ENCODE assay signal across 11 cellular contexts in the genomic region with DNA sequence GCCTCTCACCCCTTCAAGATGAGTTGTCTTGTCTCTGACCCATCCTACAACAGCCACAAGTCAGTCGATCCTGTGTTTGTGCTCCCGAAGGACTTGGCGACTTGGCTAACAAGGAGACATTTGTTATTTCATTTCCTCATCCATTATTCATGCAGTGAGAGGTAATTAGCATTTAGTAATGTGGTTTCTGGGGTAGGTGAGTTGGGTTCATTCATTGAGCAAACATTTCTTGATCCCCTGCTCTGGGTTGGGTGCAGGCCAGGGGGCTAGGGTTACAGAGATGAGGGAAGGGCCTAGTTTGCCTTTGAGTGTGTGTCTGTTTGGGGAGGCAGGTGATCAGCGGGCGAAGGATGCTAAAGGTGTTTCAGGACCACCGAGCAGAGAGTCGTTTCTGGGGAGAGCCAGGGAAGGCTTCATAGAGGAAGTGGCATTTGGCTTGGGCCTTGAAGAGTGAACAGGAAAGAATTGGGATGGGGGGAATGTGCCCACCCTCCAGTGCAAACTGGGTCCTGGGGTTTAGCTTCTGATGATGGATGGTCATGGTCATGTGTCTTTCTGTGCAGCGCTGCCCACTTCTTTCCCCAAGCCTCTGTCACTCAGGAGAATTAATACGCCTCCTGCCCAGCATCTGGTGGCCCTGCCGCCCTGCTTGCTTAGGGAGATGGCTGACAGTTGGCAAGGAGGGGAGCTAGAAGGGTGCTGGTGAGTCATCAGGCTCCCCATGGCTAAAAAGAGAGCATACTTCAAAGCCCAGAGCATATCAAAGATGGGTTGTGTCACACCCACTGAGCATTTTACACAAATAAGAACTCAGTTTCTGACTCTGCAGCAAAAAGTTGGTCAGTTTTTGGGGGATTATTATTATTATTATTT. TPM values are rescaled to one million over a fixed set of nuclear protein-coding genes. Genes with fewer than 3 reads are reported as not detected.
DNase-seq lines count a peak whose midpoint lies in the region; ATAC-seq, FAIRE-seq and TF ChIP-seq lines count a peak whose summit lies in the region.
"Had no signal": no experiment of that assay in that cellular context is flagged by ENCODE, and none has a peak within 500 bp of the region (broad histone marks: within the 10 kb centered on the region; RNA-seq: fewer than 3 reads in every experiment).

No MANE protein-coding gene starts in this region.

- no peak for TF ChIP-seq RAD21 in HepG2 (CRISPR knock-in tag; IDR thresholded peaks at IDR 0.05)

- peaks cover 27% of the 10 kb centered on the region for H3K4me1 Mint-ChIP-seq in T-helper 2 cell treated with Interferon-gamma antibody and Interleukin-4, amounts not matched to agents 5 μg/mL and 100 μg/mL, for 36 hours (ENCODE audit: low read depth)

- 94% methylated on average over 10 of the region's 10 CpGs for WGBS in HepG2 (ENCODE audit: low lambda C conversion rate)
- WGBS in right lobe of liver (ENCODE audit: insufficient coverage, low coverage, low lambda C conversion rate, missing lambda C conversion rate), result 86% methylated on average over 7 of the region's 10 CpGs

- TF ChIP-seq CTCF in HepG2 (CRISPR knock-in tag; IDR thresholded peaks at IDR 0.05) (no peak), right lobe of liver (IDR thresholded peaks at IDR 0.05) (no peak)

- peak overlapping the region; percentile 59 for H3K4me3 Mint-ChIP-seq in T-helper 2 cell treated with Interferon-gamma antibody and Interleukin-4, amounts not matched to agents 5 μg/mL and 100 μg/mL, for 36 hours

- TF ChIP-seq EP300 in HepG2 (IDR thresholded peaks at IDR 0.05; ENCODE audit: low read depth in 2 of 2, low read length in 2 of 2) (no peak), HepG2 (CRISPR knock-in tag; IDR thresholded peaks at IDR 0.05; ENCODE audit: borderline replicate concordance) (no peak)

- intact Hi-C loops in HepG2 (cut with micrococcal nuclease; ENCODE audit: unreplicated experiment) (no loop called here), right lobe of liver (cut with DNase I) (no loop called here)

- peaks cover 45% of the 10 kb centered on the region for H3K79me2 ChIP-seq in HepG2 (ENCODE audit: insufficient read depth, low read length)

- no peak for FAIRE-seq in HepG2 (lab: Jason Lieb, UNC)
- FAIRE-seq: islet of Langerhans had no signal

- in situ Hi-C loops in HepG2 (cut with HindIII; ENCODE audit: extremely low pct_ligation_motif_present, low pct_unique_long_range_greater_than_20kb), result no loop called here

- H3K36me3 Mint-ChIP-seq in T-helper 2 cell treated with Interferon-gamma antibody and Interleukin-4, amounts not matched to agents 5 μg/mL and 100 μg/mL, for 36 hours (ENCODE audit: low read depth), result peaks cover 66% of the 10 kb centered on the region

- H3K27me3 Mint-ChIP-seq in T-helper 2 cell treated with Interferon-gamma antibody and Interleukin-4, amounts not matched to agents 5 μg/mL and 100 μg/mL, for 36 hours (ENCODE audit: low read depth), result no peaks in the 10 kb centered on the region

- H3K9me3 ChIP-seq in HepG2 (ENCODE audit: low read length), result no peaks in the 10 kb centered on the region
- no peaks in the 10 kb centered on the region for H3K9me3 ChIP-seq in right lobe of liver

- H2AFZ ChIP-seq in HepG2 (ENCODE audit: low read length), result no peak overlapping the region
- H2AFZ ChIP-seq: PC-9 had no signal

- peaks cover 21% of the 10 kb centered on the region for H3K9me3 Mint-ChIP-seq in T-helper 2 cell treated with Interferon-gamma antibody and Interleukin-4, amounts not matched to agents 5 μg/mL and 100 μg/mL, for 36 hours

- peak overlapping the region; percentile 68 for H3K27ac Mint-ChIP-seq in T-helper 2 cell treated with Interferon-gamma antibody and Interleukin-4, amounts not matched to agents 5 μg/mL and 100 μg/mL, for 36 hours

- H3K4me1 ChIP-seq in HepG2 (ENCODE audit: insufficient read depth, low read length) (peaks cover 39% of the 10 kb centered on the region), right lobe of liver (no peaks in the 10 kb centered on the region)

- CTCF ChIA-PET in HepG2 (lab: Yijun Ruan, JAX; ENCODE audit: low intra/inter-chr PET ratio, low total read pairs), result no interaction called here

- no peak overlapping the region for H3K9ac ChIP-seq in HepG2 (ENCODE audit: insufficient read depth, low read depth, low read length)

- H3K4me3 ChIP-seq in HepG2 (replicated peaks in 1 of 3; ENCODE audit: insufficient read depth in 1 of 3, low read depth in 2 of 3, low read length in 3 of 3) (no peak overlapping the region), right lobe of liver (no peak overlapping the region)
- H3K4me3 ChIP-seq: BLaER1, PC-9 had no signal

- peaks cover 12% of the 10 kb centered on the region; the same call in 1 of the 2 replicates for H4K20me1 ChIP-seq in HepG2 (ENCODE audit: insufficient read depth, low read length)

- H3K27me3 ChIP-seq in HepG2 (ENCODE audit: control insufficient read depth in 1 of 2, insufficient read depth in 2 of 2, low read length in 2 of 2) (no peaks in the 10 kb centered on the region), right lobe of liver (no peaks in the 10 kb centered on the region)
- H3K27me3 ChIP-seq: BLaER1 had no signal

- TF ChIP-seq POLR2A in HepG2 (IDR thresholded peaks at IDR 0.05; ENCODE audit: insufficient read depth in 1 of 2, low read depth in 2 of 2, low read length in 2 of 2) (no peak), right lobe of liver (IDR thresholded peaks at IDR 0.05) (no peak)

- no TSS peak for BruUV-seq in HepG2 (replicated peaks; lab: Mats Ljungman, UMichigan)

- H3K27ac ChIP-seq in HepG2 (ENCODE audit: extremely low read length, insufficient read depth, low read length) (no peak overlapping the region), right lobe of liver (no peak overlapping the region)
- H3K27ac ChIP-seq: BLaER1, PC-9 had no signal

- H3K36me3 ChIP-seq in HepG2 (replicated peaks in 1 of 2; ENCODE audit: control insufficient read depth in 1 of 2, insufficient read depth in 2 of 2, low read length in 2 of 2) (peaks cover 11 to 56% of the 10 kb centered on the region in 2 experiments), right lobe of liver (peaks cover 0 to 3% (median 0%) of the 10 kb centered on the region in 4 donors)

- H3K4me2 ChIP-seq in HepG2 (ENCODE audit: low read depth, low read length), result no peak overlapping the region
- H3K4me2 ChIP-seq: PC-9 had no signal

- ATAC-seq in HepG2 (no peak), right lobe of liver (no peak), esophagus mucosa (peak; percentile 58)

- POLR2A ChIA-PET in HepG2 (lab: Yijun Ruan, JAX), result no interaction called here

- DNase-seq in HepG2 (ENCODE audit: low spot score) (peak; percentile 21), right lobe of liver (no peak), T1000 (lab: John Stamatoyannopoulos, UW) (no peak), AML-193 (lab: John Stamatoyannopoulos, UW) (no peak), hippocampal formation (lab: John Stamatoyannopoulos, UW) (no peak)
- DNase-seq in T-helper 2 cell treated with Interferon-gamma antibody and Interleukin-4, amounts not matched to agents 5 μg/mL and 100 μg/mL, for 36 hours (ENCODE audit: low spot score), result peak; percentile 19
- DNase-seq in stimulated activated CD8-positive, alpha-beta memory T cell treated with anti-CD3 and anti-CD28 coated beads, Interleukin-15, amount 100 ng/mL, for 4 hours (ENCODE audit: low read depth in 2 of 2), result peak; percentile 7 to 41

TF ChIP-seq in HepG2, 621 proteins besides CTCF, POLR2A, EP300 and RAD21:
- TF ChIP-seq ZNF766 (CRISPR knock-in tag; IDR thresholded peaks at IDR 0.05; ENCODE audit: borderline replicate concordance) (no peak), RBM22 (optimal IDR thresholded peaks at IDR 0.05; ENCODE audit: low read length) (peak; percentile 27), FOSL2 (CRISPR knock-in tag; IDR thresholded peaks at IDR 0.05) (peak; percentile 71; the same call in 1 of the 2 replicates), HMG20B (CRISPR knock-in tag; conservative IDR thresholded peaks at IDR 0.05) (no peak), RFXAP (CRISPR knock-in tag; IDR thresholded peaks at IDR 0.05; ENCODE audit: borderline replicate concordance) (no peak)

RNA-seq across cellular contexts. Expression of a gene that starts 38.5 kb away (rescaled TPM):
- total RNA-seq in HepG2 (2016; rRNA removed; fragmentation: Illumina TruSeq; extraction: Trizol) (68.1 and 78.4 TPM in 2 replicates), right lobe of liver (10 to 100 TPM; 12.0 to 22.6 (median 19.4) TPM), esophagus mucosa (30.4 TPM)
- total RNA-seq in HepG2 (2016; cell fraction: cytosol; rRNA removed; fragmentation: Illumina TruSeq; extraction: Trizol; ENCODE audit: low read depth), result 20.7 and 27.5 TPM in 2 replicates
- 63.6 and 75.1 TPM in 2 replicates for total RNA-seq in HepG2 (2016; cell fraction: insoluble cytoplasmic fraction; rRNA removed; fragmentation: Illumina TruSeq; extraction: Trizol)
- total RNA-seq in HepG2 (2016; cell fraction: membrane; rRNA removed; fragmentation: Illumina TruSeq; extraction: Trizol), result 46.0 and 48.0 TPM in 2 replicates
- total RNA-seq in HepG2 (2016; cell fraction: nucleus; rRNA removed; fragmentation: Illumina TruSeq; extraction: Trizol), result 99.8 and 106 TPM in 2 replicates
- polyA plus RNA-seq in HepG2 (2011; rRNA removed), result 71.5 and 77.5 TPM in 2 replicates
- polyA plus RNA-seq in HepG2 (2011; cell fraction: cytosol; rRNA removed), result 46.4 and 63.8 TPM in 2 replicates
- 160 and 214 TPM in 2 replicates for polyA plus RNA-seq in HepG2 (2011; cell fraction: nucleus; rRNA removed)
- polyA plus RNA-seq in HepG2 (2012), result 58.9 and 61.5 TPM in 2 replicates
- polyA plus RNA-seq in HepG2 (2016; cell fraction: cytosol; fragmentation: Illumina TruSeq; extraction: Trizol; ENCODE audit: low read depth), result 44.4 and 51.3 TPM in 2 replicates
- polyA plus RNA-seq in HepG2 (2016; cell fraction: insoluble cytoplasmic fraction; fragmentation: Illumina TruSeq; extraction: Trizol; ENCODE audit: low read depth), result 65.9 and 71.3 TPM in 2 replicates
- polyA plus RNA-seq in HepG2 (2016; cell fraction: membrane; fragmentation: Illumina TruSeq; extraction: Trizol; ENCODE audit: low read depth), result 51.0 and 55.4 TPM in 2 replicates
- 80.0 and 84.1 TPM in 2 replicates for polyA plus RNA-seq in HepG2 (2016; cell fraction: nucleus; fragmentation: Illumina TruSeq; extraction: Trizol; ENCODE audit: insufficient read depth, low read depth)
- polyA minus RNA-seq in HepG2 (2011; rRNA and poly(A)+ RNA removed; ENCODE audit: low replicate concordance), result 123 and 154 TPM in 2 replicates
- 38.9 and 41.5 TPM in 2 replicates for polyA minus RNA-seq in HepG2 (2011; cell fraction: cytosol; rRNA and poly(A)+ RNA removed)
- 157 and 171 TPM in 2 replicates for polyA minus RNA-seq in HepG2 (2011; cell fraction: nucleus; rRNA and poly(A)+ RNA removed)

Comparison
In these comparisons a context has a peak if more than half of its experiments do, and no peak if none do; other contexts are left out.
1. DNase-seq: peak in HepG2 (single experiment), T-helper 2 cell treated with Interferon-gamma antibody and Interleukin-4, amounts not matched to agents 5 μg/mL and 100 μg/mL, for 36 hours (single experiment) and stimulated activated CD8-positive, alpha-beta memory T cell treated with anti-CD3 and anti-CD28 coated beads, Interleukin-15, amount 100 ng/mL, for 4 hours (2 of 2); none in right lobe of liver (0 of 3), T1000 (single experiment), AML-193 (0 of 2) and hippocampal formation (0 of 2).